23 cellular contexts compared by ENCODE assay signal in the genomic region with DNA sequence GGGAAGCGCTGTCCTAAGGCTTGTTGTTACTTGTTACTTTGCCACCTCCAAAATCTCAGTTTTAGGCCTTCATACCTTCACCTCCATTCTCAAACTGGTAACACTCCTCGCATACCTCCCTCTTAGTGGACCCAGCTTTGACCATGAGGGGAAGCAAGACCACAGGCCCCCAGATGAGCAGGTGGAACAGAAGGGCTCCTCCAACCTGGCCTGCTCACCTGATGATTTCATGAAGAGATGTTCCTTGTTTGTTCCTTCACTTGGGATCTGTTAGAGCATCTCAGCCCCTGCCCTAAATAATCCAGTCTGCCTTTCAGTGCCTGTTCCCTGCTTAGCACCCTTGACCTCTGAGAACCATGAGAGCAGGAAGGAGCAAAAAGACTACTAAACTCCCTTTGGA. TPM values are rescaled to one million over a fixed set of nuclear protein-coding genes. Genes with fewer than 3 reads are reported as not detected.
DNase-seq lines count a peak whose midpoint lies in the region; ATAC-seq and TF ChIP-seq lines count a peak whose summit lies in the region.
"Had no signal": no experiment of that assay in that cellular context is flagged by ENCODE, and none has a peak within 500 bp of the region (broad histone marks: within the 10 kb centered on the region; RNA-seq: fewer than 3 reads in every experiment).

No MANE protein-coding gene starts in this region.

- no peaks in the 10 kb centered on the region for H3K9me3 Mint-ChIP-seq in stimulated activated naive B cell treated with anti-CD40 and anti-IgM and Interleukin-4, amounts not matched to agents 10 μg/mL and 1 μg/mL and 100 μg/mL, for 72 hours
- H3K9me3 Mint-ChIP-seq: CD4-positive, alpha-beta memory T cell; HFFc6 had no signal

- H3K27ac Mint-ChIP-seq in stimulated activated naive B cell treated with anti-CD40 and anti-IgM and Interleukin-4, amounts not matched to agents 10 μg/mL and 1 μg/mL and 100 μg/mL, for 72 hours = peak overlapping the region; percentile 78
- H3K27ac Mint-ChIP-seq: HFFc6 had no signal

- no peak overlapping the region for H3K4me2 ChIP-seq in osteoblast (ENCODE audit: insufficient read depth, low read length)
- H3K4me2 ChIP-seq: A549 had no signal

- no peaks in the 10 kb centered on the region for H3K36me3 Mint-ChIP-seq in stimulated activated naive B cell treated with anti-CD40 and anti-IgM and Interleukin-4, amounts not matched to agents 10 μg/mL and 1 μg/mL and 100 μg/mL, for 72 hours
- H3K36me3 Mint-ChIP-seq: CD4-positive, alpha-beta memory T cell had no signal

- H3K27ac ChIP-seq in right atrium auricular region (no peak overlapping the region), osteoblast (ENCODE audit: low read depth, low read length) (no peak overlapping the region), RWPE1 (no peak overlapping the region)
- H3K27ac ChIP-seq: A549; BLaER1 treated with 17β-estradiol and CSF1 and Interleukin-3, amounts not matched to agents 10 nM and 100 nM had no signal

- TF ChIP-seq CTCF in right atrium auricular region (IDR thresholded peaks at IDR 0.05) (no peak), osteoblast (IDR thresholded peaks at IDR 0.05; ENCODE audit: extremely low read depth, low read depth, low read length) (no peak), RWPE1 (conservative IDR thresholded peaks at IDR 0.05; ENCODE audit: low read depth) (no peak)

- DNase-seq in right atrium auricular region (ENCODE audit: low spot score) = peak; percentile 34
- no peak for DNase-seq in left cardiac atrium
- peak; percentile 53 for DNase-seq in mesenteric fat pad (ENCODE audit: low spot score)
- peak; percentile 29 for DNase-seq in osteoblast (ENCODE audit: insufficient read length, low spot score, missing footprints)
- DNase-seq in stimulated activated naive B cell treated with anti-CD40 and anti-IgM and Interleukin-4, amounts not matched to agents 10 μg/mL and 1 μg/mL and 100 μg/mL, for 72 hours = no peak
- DNase-seq in RWPE1 (ENCODE audit: low spot score) = no peak
- DNase-seq in HUDEP-2 (lab: John Stamatoyannopoulos, UW; ENCODE audit: unreplicated experiment in 76 of 76) = no peak
- DNase-seq: ACHN; AML-193; BE2C; Calu3; CD4-positive, alpha-beta memory T cell; COR-L47; DMS53; DMS79 treated with DMSO at 0.1 percent for 48 hours; GF-D8; GOT3; HFFc6 had no signal

- no peaks in the 10 kb centered on the region for H3K27me3 Mint-ChIP-seq in stimulated activated naive B cell treated with anti-CD40 and anti-IgM and Interleukin-4, amounts not matched to agents 10 μg/mL and 1 μg/mL and 100 μg/mL, for 72 hours
- H3K27me3 Mint-ChIP-seq: CD4-positive, alpha-beta memory T cell had no signal

- intact Hi-C loops in left cardiac atrium (cut with DNase I) = loop anchor here in 1 of 2 donors (10.0 kb wide), 1 partner anchor 1762 kb away; no protein-coding TSS in a partner anchor

- no peaks in the 10 kb centered on the region for H3K79me2 ChIP-seq in osteoblast (ENCODE audit: insufficient read depth, low read length)

- peaks cover 8 to 21% of the 10 kb centered on the region in 2 donors for H3K4me1 Mint-ChIP-seq in stimulated activated naive B cell treated with anti-CD40 and anti-IgM and Interleukin-4, amounts not matched to agents 10 μg/mL and 1 μg/mL and 100 μg/mL, for 72 hours
- H3K4me1 Mint-ChIP-seq: CD4-positive, alpha-beta memory T cell had no signal

- no peaks in the 10 kb centered on the region for H4K20me1 ChIP-seq in osteoblast (ENCODE audit: insufficient read depth, low read length)
- H4K20me1 ChIP-seq: BLaER1 treated with 17β-estradiol and CSF1 and Interleukin-3, amounts not matched to agents 10 nM and 100 nM had no signal

- H3K9me3 ChIP-seq in right atrium auricular region (no peaks in the 10 kb centered on the region), osteoblast (ENCODE audit: low read depth, low read length) (no peaks in the 10 kb centered on the region)
- H3K9me3 ChIP-seq: A549; BE2C; BLaER1 treated with 17β-estradiol and CSF1 and Interleukin-3, amounts not matched to agents 10 nM and 100 nM; HAP-1 had no signal

- H3K4me3 Mint-ChIP-seq in stimulated activated naive B cell treated with anti-CD40 and anti-IgM and Interleukin-4, amounts not matched to agents 10 μg/mL and 1 μg/mL and 100 μg/mL, for 72 hours = no peak overlapping the region
- H3K4me3 Mint-ChIP-seq: CD4-positive, alpha-beta memory T cell; HFFc6 had no signal

- CTCF ChIA-PET in RWPE1 (lab: Yijun Ruan, JAX) = no interaction called here

- H3K4me1 ChIP-seq in right atrium auricular region = peaks cover 0 to 8% of the 10 kb centered on the region in 2 donors
- H3K4me1 ChIP-seq in osteoblast (ENCODE audit: insufficient read depth, low read length) = no peaks in the 10 kb centered on the region
- H3K4me1 ChIP-seq: A549 had no signal

- POLR2A ChIA-PET in RWPE1 (lab: Yijun Ruan, JAX; ENCODE audit: low non-redundant PET) = no interaction called here

- H3K27me3 ChIP-seq in right atrium auricular region (no peaks in the 10 kb centered on the region), osteoblast (ENCODE audit: insufficient read depth, low read length) (no peaks in the 10 kb centered on the region)
- H3K27me3 ChIP-seq: BE2C; BLaER1 treated with 17β-estradiol and CSF1 and Interleukin-3, amounts not matched to agents 10 nM and 100 nM had no signal

- no peaks in the 10 kb centered on the region for H3K36me3 ChIP-seq in right atrium auricular region
- H3K36me3 ChIP-seq in osteoblast (ENCODE audit: insufficient read depth, low read length) = no peaks in the 10 kb centered on the region
- H3K36me3 ChIP-seq: BE2C, HAP-1 had no signal

- ATAC-seq in left cardiac atrium = no peak
- ATAC-seq in stimulated activated naive B cell treated with anti-CD40 and anti-IgM and Interleukin-4, amounts not matched to agents 10 μg/mL and 1 μg/mL and 100 μg/mL, for 72 hours (replicated peaks) = no peak
- ATAC-seq: A549 had no signal

- no peak overlapping the region for H2AFZ ChIP-seq in osteoblast (ENCODE audit: low read length)

- H3K4me3 ChIP-seq in right atrium auricular region = no peak overlapping the region
- no peak overlapping the region for H3K4me3 ChIP-seq in osteoblast (ENCODE audit: insufficient read depth, low read length)
- H3K4me3 ChIP-seq: A549; BLaER1 treated with 17β-estradiol and CSF1 and Interleukin-3, amounts not matched to agents 10 nM and 100 nM; HAP-1 had no signal

RNA-seq across cellular contexts. Expression of gene DHX38, which starts 28.7 kb away (rescaled TPM):
- 10 to 100 TPM; 34.4 to 41.6 TPM for total RNA-seq in right atrium auricular region
- total RNA-seq in left cardiac atrium = 10 to 100 TPM; 33.5 to 45.3 TPM
- 53.4 TPM for total RNA-seq in mesenteric fat pad
- total RNA-seq in osteoblast = 51.4 and 52.7 TPM in 2 replicates

RNA-seq across cellular contexts. Expression of gene TXNL4B, which starts 28.9 kb away (rescaled TPM):
- 1 to 10 TPM; 3.9 to 7.0 TPM for total RNA-seq in right atrium auricular region
- 1 to 10 TPM; 6.5 to 7.8 TPM for total RNA-seq in left cardiac atrium
- total RNA-seq in mesenteric fat pad = 7.7 TPM
- total RNA-seq in osteoblast = 9.1 and 12.3 TPM in 2 replicates

RNA-seq across cellular contexts. Expression of gene PMFBP1, which starts 49.6 kb away (rescaled TPM):
- total RNA-seq in right atrium auricular region (1 to 10 TPM in 1 of 2 donors, not detected in 1; 2.0 TPM), left cardiac atrium (under 1 TPM; 0.32 to 0.42 TPM), mesenteric fat pad (0.39 TPM), osteoblast (under 0.01 and 0.59 TPM in 2 replicates)

RNA-seq across cellular contexts. Expression of gene HPR, which starts 59.3 kb away (rescaled TPM):
- total RNA-seq in right atrium auricular region = 10 to 100 TPM; 16.1 to 25.4 TPM
- 10 to 100 TPM in 1 of 2 donors, 1 to 10 TPM in 1; 9.2 to 18.1 TPM for total RNA-seq in left cardiac atrium
- total RNA-seq in mesenteric fat pad = 0.48 TPM
- total RNA-seq in osteoblast = not detected in 2 replicates
- total RNA-seq: Calu3; CD4-positive, alpha-beta memory T cell; Daoy; G401; HFFc6 had no signal

Comparison
In these comparisons a context has a peak if more than half of its experiments do, and no peak if none do; other contexts are left out.
1. DNase-seq: peak in right atrium auricular region (single experiment), mesenteric fat pad (single experiment) and osteoblast (single experiment); none in left cardiac atrium (single experiment), stimulated activated naive B cell treated with anti-CD40 and anti-IgM and Interleukin-4, amounts not matched to agents 10 μg/mL and 1 μg/mL and 100 μg/mL, for 72 hours (single experiment), RWPE1 (single experiment) and HUDEP-2 (0 of 76).